17 cellular contexts compared by ENCODE assay signal in the genomic region with DNA sequence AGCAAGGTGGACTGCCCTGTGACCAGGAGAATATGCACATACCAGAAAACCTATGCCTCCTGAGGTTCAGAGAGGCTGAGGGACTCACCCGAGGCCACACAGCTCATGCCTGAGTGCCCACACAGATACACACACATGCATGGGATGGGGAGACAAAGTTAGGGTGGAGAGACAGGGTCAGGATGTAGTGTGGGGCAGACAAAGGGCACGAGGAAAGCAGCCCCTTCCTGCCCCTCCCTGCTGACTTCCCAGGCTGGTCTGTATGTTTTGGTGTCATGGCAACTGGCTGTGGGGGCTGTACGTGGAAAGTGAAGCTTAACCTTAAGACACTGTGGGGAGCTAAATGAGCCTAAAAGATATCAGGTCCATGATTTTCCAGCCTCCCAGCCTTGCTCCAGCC. TPM values are rescaled to one million over a fixed set of nuclear protein-coding genes. Genes with fewer than 3 reads are reported as not detected.
DNase-seq lines count a peak whose midpoint lies in the region; ATAC-seq, FAIRE-seq and TF ChIP-seq lines count a peak whose summit lies in the region.
"Had no signal": no experiment of that assay in that cellular context is flagged by ENCODE, and none has a peak within 500 bp of the region (broad histone marks: within the 10 kb centered on the region; RNA-seq: fewer than 3 reads in every experiment).

No MANE protein-coding gene starts in this region.

- no peak for TF ChIP-seq CTCF in right atrium auricular region (IDR thresholded peaks at IDR 0.05)
- no peak for TF ChIP-seq CTCF in lower lobe of right lung (IDR thresholded peaks at IDR 0.05)
- no peak for TF ChIP-seq CTCF in upper lobe of right lung (IDR thresholded peaks at IDR 0.05)

- H3K4me3 ChIP-seq in right atrium auricular region = no peak overlapping the region
- no peak overlapping the region for H3K4me3 ChIP-seq in lower lobe of right lung
- no peak overlapping the region for H3K4me3 ChIP-seq in upper lobe of right lung
- H3K4me3 ChIP-seq: esophagus squamous epithelium, MG63, transverse colon had no signal

- ATAC-seq in Right ventricle myocardium inferior (peak; percentile 75), lower lobe of right lung (peak; percentile 51 to 73), upper lobe of right lung (peak; percentile 54)

- intact Hi-C loops in Right ventricle myocardium inferior (cut with DNase I) (no loop called here), lower lobe of right lung (cut with DNase I) (no loop called here), upper lobe of right lung (cut with DNase I) (no loop called here)

- DNase-seq in Right ventricle myocardium inferior (ENCODE audit: missing footprints) = no peak
- no peak for DNase-seq in right atrium auricular region (ENCODE audit: low spot score)
- DNase-seq in central memory CD4-positive, alpha-beta T cell = peak; percentile 26
- no peak for DNase-seq in lower lobe of right lung
- peak; percentile 18 for DNase-seq in upper lobe of right lung
- DNase-seq in glomerular visceral epithelial cell (ENCODE audit: extremely low spot score) = no peak
- no peak for DNase-seq in stimulated activated CD4-positive, alpha-beta T cell treated with anti-CD3 and anti-CD28 coated beads, Interleukin-15, amount 100 ng/mL, for 24 hours
- no peak for DNase-seq in GM12892 (ENCODE audit: insufficient read length)
- DNase-seq: activated CD4-positive, alpha-beta T cell treated with anti-CD3 and anti-CD28 coated beads, Interleukin-2, amount 50 U/mL, for 48 hours; activated naive CD4-positive, alpha-beta T cell treated with anti-CD3 and anti-CD28 coated beads for 36 hours; DMS53; esophagus squamous epithelium; MG63; NCI-H2029 treated with DMSO at 0.1 percent for 48 hours; SHP77; T-helper 9 cell; transverse colon had no signal

- no peaks in the 10 kb centered on the region for H3K27me3 ChIP-seq in right atrium auricular region
- H3K27me3 ChIP-seq in lower lobe of right lung (ENCODE audit: low read depth) = no peaks in the 10 kb centered on the region
- no peaks in the 10 kb centered on the region for H3K27me3 ChIP-seq in upper lobe of right lung
- H3K27me3 ChIP-seq: esophagus squamous epithelium, MG63, transverse colon had no signal

- no peaks in the 10 kb centered on the region for H3K36me3 ChIP-seq in right atrium auricular region
- H3K36me3 ChIP-seq in lower lobe of right lung = no peaks in the 10 kb centered on the region
- no peaks in the 10 kb centered on the region for H3K36me3 ChIP-seq in upper lobe of right lung
- H3K36me3 ChIP-seq: esophagus squamous epithelium, MG63, transverse colon had no signal

- no peak for FAIRE-seq in GM12892 (lab: Jason Lieb, UNC)

- H3K27ac ChIP-seq in right atrium auricular region (no peak overlapping the region), lower lobe of right lung (no peak overlapping the region), upper lobe of right lung (no peak overlapping the region)
- H3K27ac ChIP-seq: transverse colon had no signal

- peaks cover 0 to 21% of the 10 kb centered on the region in 2 donors for H3K4me1 ChIP-seq in right atrium auricular region
- peaks cover 29% of the 10 kb centered on the region for H3K4me1 ChIP-seq in lower lobe of right lung
- H3K4me1 ChIP-seq in upper lobe of right lung = peaks cover 9% of the 10 kb centered on the region

- H3K9me3 ChIP-seq in right atrium auricular region (no peaks in the 10 kb centered on the region), lower lobe of right lung (no peaks in the 10 kb centered on the region), upper lobe of right lung (no peaks in the 10 kb centered on the region)
- H3K9me3 ChIP-seq: esophagus squamous epithelium, MG63, transverse colon had no signal

- TF ChIP-seq POLR2A in GM12892 (IDR thresholded peaks at IDR 0.05; ENCODE audit: low read depth, low read length) = no peak

RNA-seq across cellular contexts. Expression of a gene that starts 57.8 kb away (rescaled TPM):
- total RNA-seq in Right ventricle myocardium inferior (1.6 TPM), right atrium auricular region (1 to 10 TPM; 2.1 to 5.1 TPM), lower lobe of right lung (4.9 TPM), upper lobe of right lung (7.8 TPM)
- not detected for polyA plus RNA-seq in GM12892 (2012; ENCODE audit: missing spikeins)
- total RNA-seq: activated naive CD4-positive, alpha-beta T cell treated with anti-CD3 and anti-CD28 coated beads for 36 hours had no signal

Comparison
In these comparisons a context has a peak if more than half of its experiments do, and no peak if none do; other contexts are left out.
1. DNase-seq: peak in central memory CD4-positive, alpha-beta T cell (single experiment) and upper lobe of right lung (single experiment); none in Right ventricle myocardium inferior (single experiment), right atrium auricular region (single experiment), lower lobe of right lung (single experiment), glomerular visceral epithelial cell (single experiment), stimulated activated CD4-positive, alpha-beta T cell treated with anti-CD3 and anti-CD28 coated beads, Interleukin-15, amount 100 ng/mL, for 24 hours (single experiment) and GM12892 (single experiment).
2. Peak in every context shown above with its lines, with median percentiles within 50 percentile points of each other: ATAC-seq.